ENCODE assay signal across 22 cellular contexts in genomic region chr4:17085416-17085815, GRCh38.
A peak's percentile ranks its signal among the peaks of the same experiment; 100 is the strongest.
DNase-seq lines count a peak whose midpoint lies in the region; FAIRE-seq and TF ChIP-seq lines count a peak whose summit lies in the region.
"Had no signal": no experiment of that assay in that cellular context is flagged by ENCODE, and none has a peak within 500 bp of the region (broad histone marks: within the 10 kb centered on the region; RNA-seq: fewer than 3 reads in every experiment).

No MANE protein-coding gene starts in this region.

- TF ChIP-seq CTCF in NB4 (IDR thresholded peaks at IDR 0.05; ENCODE audit: low read depth, low read length) = no peak
- TF ChIP-seq CTCF in astrocyte (IDR thresholded peaks at IDR 0.05; ENCODE audit: insufficient read depth, low read depth, low read length) = no peak
- no peak for TF ChIP-seq CTCF in hepatocyte (IDR thresholded peaks at IDR 0.05; ENCODE audit: poor library complexity)

- H3K4me3 Mint-ChIP-seq in astrocyte (ENCODE audit: unreplicated experiment) = no peak overlapping the region
- H3K4me3 Mint-ChIP-seq: CD4-positive, alpha-beta T cell; T-helper 17 cell had no signal

- no peak overlapping the region for H3K9ac ChIP-seq in astrocyte (ENCODE audit: low read length)
- H3K9ac ChIP-seq: BLaER1 treated with 17β-estradiol and CSF1 and Interleukin-3, amounts not matched to agents 10 nM and 100 nM had no signal

- no peak overlapping the region for H3K27ac Mint-ChIP-seq in astrocyte (ENCODE audit: unreplicated experiment)
- H3K27ac Mint-ChIP-seq: CD4-positive, alpha-beta T cell; T-helper 17 cell had no signal

- peak; percentile 11 to 34 for DNase-seq in Kasumi-1 (lab: John Stamatoyannopoulos, UW)
- DNase-seq in NB4 (ENCODE audit: low read depth) = peak; percentile 19
- DNase-seq in astrocyte (ENCODE audit: low read depth) = peak; percentile 39
- DNase-seq in hepatocyte (ENCODE audit: low spot score) = no peak
- no peak for DNase-seq in T-helper 2 cell
- no peak for DNase-seq in GDM1 (lab: John Stamatoyannopoulos, UW)
- no peak for DNase-seq in HK-2 (ENCODE audit: unreplicated experiment)
- DNase-seq: AML-193; CD4-positive, alpha-beta T cell; MM.1S; NCI-H1105 treated with DMSO at 0.1 percent for 48 hours; NCI-H146; NCI-H1930; NCI-H526 treated with DMSO at 0.1 percent for 48 hours; SHP77; T-helper 17 cell had no signal

- H3K27me3 ChIP-seq in astrocyte (ENCODE audit: insufficient read depth, low read length) (no peaks in the 10 kb centered on the region), hepatocyte (no peaks in the 10 kb centered on the region)
- H3K27me3 ChIP-seq: BLaER1 treated with 17β-estradiol and CSF1 and Interleukin-3, amounts not matched to agents 10 nM and 100 nM had no signal

- no peaks in the 10 kb centered on the region for H3K9me2 ChIP-seq in hepatocyte (replicated peaks; ENCODE audit: insufficient read depth)

- H3K27me3 Mint-ChIP-seq in astrocyte (ENCODE audit: low read depth, unreplicated experiment) = no peaks in the 10 kb centered on the region
- H3K27me3 Mint-ChIP-seq: CD4-positive, alpha-beta T cell had no signal

- H3K4me1 ChIP-seq in astrocyte (ENCODE audit: insufficient read depth, low read length) = no peaks in the 10 kb centered on the region
- H3K4me1 ChIP-seq in hepatocyte (ENCODE audit: insufficient read depth) = no peaks in the 10 kb centered on the region
- H3K4me1 ChIP-seq: A549 had no signal

- H3K4me2 ChIP-seq in astrocyte (ENCODE audit: low read length) (no peak overlapping the region), hepatocyte (no peak overlapping the region)
- H3K4me2 ChIP-seq: A549 had no signal

- H3K79me2 ChIP-seq in astrocyte (ENCODE audit: insufficient read depth, low read length) (no peaks in the 10 kb centered on the region), hepatocyte (no peaks in the 10 kb centered on the region)

- no peaks in the 10 kb centered on the region for H3K4me1 Mint-ChIP-seq in astrocyte (ENCODE audit: low read depth, unreplicated experiment)
- H3K4me1 Mint-ChIP-seq: T-helper 17 cell had no signal

- no peaks in the 10 kb centered on the region for H3K9me3 ChIP-seq in astrocyte (ENCODE audit: insufficient read depth, low read depth, low read length)
- no peaks in the 10 kb centered on the region for H3K9me3 ChIP-seq in hepatocyte (ENCODE audit: low read depth)
- H3K9me3 ChIP-seq: A549 had no signal

- peak; percentile 20 for FAIRE-seq in astrocyte (lab: Jason Lieb, UNC)
- FAIRE-seq: A549, D721Med, HepG2, K562 had no signal

- no peak overlapping the region for H3K27ac ChIP-seq in astrocyte (ENCODE audit: low read depth, low read length)
- H3K27ac ChIP-seq in hepatocyte = no peak overlapping the region
- H3K27ac ChIP-seq: A549, RWPE1 had no signal

- H4K20me1 ChIP-seq in astrocyte (ENCODE audit: insufficient read depth, low read length) (no peaks in the 10 kb centered on the region), hepatocyte (ENCODE audit: insufficient read depth, poor library complexity, severe bottlenecking) (no peaks in the 10 kb centered on the region)
- H4K20me1 ChIP-seq: BLaER1 treated with 17β-estradiol and CSF1 and Interleukin-3, amounts not matched to agents 10 nM and 100 nM had no signal

- no peaks in the 10 kb centered on the region for H3K36me3 Mint-ChIP-seq in astrocyte (ENCODE audit: low read depth, unreplicated experiment)

- TF ChIP-seq POLR2A in NB4 (IDR thresholded peaks at IDR 0.05; ENCODE audit: extremely low read depth, insufficient read length) = no peak

- H3K9me3 Mint-ChIP-seq in astrocyte (ENCODE audit: unreplicated experiment) = peaks cover 4% of the 10 kb centered on the region

- 98% methylated on average over 5 of the region's 5 CpGs for WGBS in hepatocyte (ENCODE audit: low lambda C conversion rate, missing lambda C conversion rate)

- H3K4me3 ChIP-seq in NB4 (ENCODE audit: low read depth, low read length) (no peak overlapping the region), astrocyte (ENCODE audit: insufficient read depth, low read depth, low read length) (no peak overlapping the region), hepatocyte (no peak overlapping the region)
- H3K4me3 ChIP-seq: A549; BLaER1 treated with 17β-estradiol and CSF1 and Interleukin-3, amounts not matched to agents 10 nM and 100 nM; K562 had no signal

- H2AFZ ChIP-seq in astrocyte (ENCODE audit: low read depth, low read length) = no peak overlapping the region
- no peak overlapping the region for H2AFZ ChIP-seq in hepatocyte

- H3K36me3 ChIP-seq in astrocyte (ENCODE audit: insufficient read depth, low read length) (no peaks in the 10 kb centered on the region), hepatocyte (replicated peaks; ENCODE audit: insufficient read depth, low read depth) (no peaks in the 10 kb centered on the region)
- H3K36me3 ChIP-seq: BLaER1 treated with 17β-estradiol and CSF1 and Interleukin-3, amounts not matched to agents 10 nM and 100 nM had no signal

Comparison
In these comparisons a context has a peak if more than half of its experiments do, and no peak if none do; other contexts are left out.
1. DNase-seq: peak in Kasumi-1 (2 of 2), NB4 (single experiment) and astrocyte (single experiment); none in hepatocyte (single experiment), T-helper 2 cell (0 of 5), GDM1 (single experiment) and HK-2 (single experiment).